ENCODE assay signal across 11 cellular contexts in the genomic region with DNA sequence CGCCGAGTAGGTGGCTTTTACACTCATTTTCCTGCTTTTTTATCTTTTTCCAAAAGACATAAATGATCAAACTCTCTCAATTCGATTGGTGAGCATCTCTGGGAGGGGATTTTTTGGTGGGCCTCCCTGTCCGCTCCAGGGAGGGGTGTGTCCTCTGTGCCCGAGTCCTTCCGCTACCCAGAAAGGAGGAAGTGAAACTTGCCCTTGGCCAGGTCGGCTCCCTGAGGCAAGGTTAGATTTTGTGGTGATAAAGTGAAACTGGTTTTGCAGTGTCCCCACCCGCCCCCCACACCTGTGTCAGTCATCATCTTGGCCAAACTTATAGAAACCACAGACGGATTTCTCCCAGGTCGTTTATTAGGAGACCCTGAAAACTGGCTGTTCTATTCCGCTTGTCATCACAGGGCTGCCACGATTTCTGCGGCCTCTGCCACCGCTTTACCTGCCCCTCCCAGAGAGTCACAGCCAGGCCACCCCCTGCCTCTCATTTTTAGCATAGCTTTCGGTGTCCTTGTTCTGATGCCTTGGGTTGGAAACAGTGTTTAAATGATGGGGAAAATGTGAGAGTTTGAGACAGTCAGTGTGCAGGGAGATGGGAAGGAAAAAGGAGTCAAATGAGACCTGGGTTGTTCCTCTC.
DNase-seq lines count a peak whose midpoint lies in the region; ATAC-seq and TF ChIP-seq lines count a peak whose summit lies in the region.
"Had no signal": no experiment of that assay in that cellular context is flagged by ENCODE, and none has a peak within 500 bp of the region (broad histone marks: within the 10 kb centered on the region; RNA-seq: fewer than 3 reads in every experiment).

No MANE protein-coding gene starts in this region.

- DNase-seq in OCI-LY7 (ENCODE audit: low spot score) (peak; percentile 90), naive B cell (peak; percentile 84), NCI-H2029 (lab: John Stamatoyannopoulos, UW) (no peak), dermis blood vessel endothelial cell (no peak), NCI-H82 (lab: John Stamatoyannopoulos, UW) (no peak), SIG-M5 (lab: John Stamatoyannopoulos, UW) (no peak)
- DNase-seq: left ventricle myocardium superior, NCI-H526, WERI-Rb-1 had no signal

- no peaks in the 10 kb centered on the region for H3K27me3 Mint-ChIP-seq in naive B cell

- H3K36me3 ChIP-seq in OCI-LY7 (ENCODE audit: insufficient read depth, low read length): no peaks in the 10 kb centered on the region

- ATAC-seq in GM18502 (IDR thresholded peaks at IDR 0.05; ENCODE audit: poor library complexity, unreplicated experiment): peak; percentile 75
- peak; percentile 73 for ATAC-seq in GM21825 (IDR thresholded peaks at IDR 0.05; ENCODE audit: unreplicated experiment)
- peak; percentile 79 to 84 for ATAC-seq in naive B cell (ENCODE audit: low read depth in 2 of 2)
- ATAC-seq: left ventricle myocardium superior had no signal

- peak overlapping the region; percentile 93 to 97 (median 96) for H3K27ac Mint-ChIP-seq in naive B cell

- no peaks in the 10 kb centered on the region for H3K36me3 Mint-ChIP-seq in naive B cell

- no peak for TF ChIP-seq CTCF in OCI-LY7 (conservative IDR thresholded peaks at IDR 0.05; ENCODE audit: low read length)

- no peaks in the 10 kb centered on the region for H3K9me3 ChIP-seq in OCI-LY7 (ENCODE audit: low read length)

- peak overlapping the region; percentile 56 for H2AFZ ChIP-seq in OCI-LY7 (ENCODE audit: low read length)

- peak overlapping the region; percentile 52 for H3K4me3 ChIP-seq in OCI-LY7 (ENCODE audit: low read depth, low read length, poor library complexity, severe bottlenecking)

- CTCF ChIA-PET in OCI-LY7 (lab: Charles Lee; ENCODE audit: unreplicated experiment): no interaction called here

- H3K9me3 Mint-ChIP-seq in naive B cell: peaks cover 0 to 2% (median 0%) of the 10 kb centered on the region in 7 donors

- POLR2A ChIA-PET in OCI-LY7 (lab: Charles Lee): interaction anchor here (0.6 to 1.2 kb wide), 3 partner anchors 13 to 235 kb away, joined by 3 read pairs; no protein-coding TSS in a partner anchor

- peaks cover 36 to 59% (median 42%) of the 10 kb centered on the region in 3 donors for H3K4me1 Mint-ChIP-seq in naive B cell

- intact Hi-C loops in OCI-LY7 (cut with micrococcal nuclease; ENCODE audit: unreplicated experiment): no loop called here

- H4K20me1 ChIP-seq in OCI-LY7 (ENCODE audit: insufficient read depth, low read length): no peaks in the 10 kb centered on the region

- peak overlapping the region; percentile 50 for H3K27ac ChIP-seq in OCI-LY7 (ENCODE audit: low read depth, low read length, poor library complexity, severe bottlenecking)
- H3K27ac ChIP-seq: WERI-Rb-1 had no signal

- no peaks in the 10 kb centered on the region for H3K9me2 ChIP-seq in OCI-LY7 (ENCODE audit: insufficient read depth, low read length)

- no peaks in the 10 kb centered on the region for H3K79me2 ChIP-seq in OCI-LY7 (ENCODE audit: insufficient read depth, low read depth, low read length)

- H3K4me1 ChIP-seq in OCI-LY7 (ENCODE audit: insufficient read depth, low read length, poor library complexity, severe bottlenecking): peaks cover 30% of the 10 kb centered on the region

- H3K4me3 Mint-ChIP-seq in naive B cell: peak overlapping the region; percentile 70 to 91 (median 86)

- H3K4me2 ChIP-seq in OCI-LY7 (ENCODE audit: low read length): peak overlapping the region; percentile 81

- BruUV-seq in OCI-LY7 (replicated peaks; lab: Mats Ljungman, UMichigan): no TSS peak

Comparison
In these comparisons a context has a peak if more than half of its experiments do, and no peak if none do; other contexts are left out.
1. DNase-seq: peak in OCI-LY7 (single experiment) and naive B cell (single experiment); none in NCI-H2029 (single experiment), dermis blood vessel endothelial cell (single experiment), NCI-H82 (single experiment) and SIG-M5 (single experiment).
2. Peak in every context shown above with its lines, with median percentiles within 50 percentile points of each other: ATAC-seq.